8 cellular contexts compared by ENCODE assay signal in genomic region chr1:234925440-234926251, GRCh38.
DNase-seq lines count a peak whose midpoint lies in the region; ATAC-seq and TF ChIP-seq lines count a peak whose summit lies in the region.

No MANE protein-coding gene starts in this region.

- H3K4me1 ChIP-seq in IMR-90 (ENCODE audit: control insufficient read depth, insufficient read depth, low read length) (peaks cover 17% of the 10 kb centered on the region), sigmoid colon (peaks cover 0 to 19% (median 15%) of the 10 kb centered on the region in 4 donors)

- CTCF ChIA-PET in IMR-90 (lab: Yijun Ruan, JAX), result interaction anchor here (0.6 to 0.7 kb wide), 2 partner anchors 150 to 393 kb away, joined by 3 to 4 read pairs; no protein-coding TSS in a partner anchor

- no peak overlapping the region for H2AFZ ChIP-seq in IMR-90 (replicated peaks; ENCODE audit: low read length, poor library complexity)

- intact Hi-C loops in CD14-positive monocyte (cut with micrococcal nuclease) (no loop called here), IMR-90 (cut with micrococcal nuclease) (loop anchor here (1.0 to 5.0 kb wide), 4 partner anchors 37 to 313 kb away; partner anchors contain the start of gene IRF2BP2), sigmoid colon (cut with DNase I) (no loop called here)

- H3K4ac ChIP-seq in IMR-90 (ENCODE audit: low read depth, low read length), result peak overlapping the region; percentile 89

- H3K27me3 ChIP-seq in IMR-90 (ENCODE audit: control insufficient read depth, insufficient read depth, low read length), result no peaks in the 10 kb centered on the region
- no peaks in the 10 kb centered on the region for H3K27me3 ChIP-seq in sigmoid colon

- peak overlapping the region; percentile 72 for H2BK20ac ChIP-seq in IMR-90 (ENCODE audit: low read depth, low read length)

- H3K56ac ChIP-seq in IMR-90 (ENCODE audit: extremely low read depth, insufficient read depth, low read length), result no peak overlapping the region

- H3K9me3 ChIP-seq in IMR-90 (ENCODE audit: control insufficient read depth, insufficient read depth, low read length) (no peaks in the 10 kb centered on the region), sigmoid colon (no peaks in the 10 kb centered on the region)

- WGBS in IMR-90 (ENCODE audit: extremely low coverage in 2 of 2, insufficient read length in 1 of 2), 2 experiments, result 0% methylated on average over 1 of the region's 7 CpGs; no CpG with 5 or more reads in 1 of the 2 experiments
- WGBS in sigmoid colon, 2 donors, result 53 to 58% methylated on average over 7 of the region's 7 CpGs

- peak overlapping the region; percentile 86 for H2BK120ac ChIP-seq in IMR-90 (ENCODE audit: low read depth, low read length)

- peak overlapping the region; percentile 81 for H2BK5ac ChIP-seq in IMR-90 (ENCODE audit: low read depth, low read length, poor library complexity, severe bottlenecking)

- dilution Hi-C loops in IMR-90 (cut with HindIII; ENCODE audit: low sequenced_read_pairs, unreplicated experiment), result no loop called here

- no peak for TF ChIP-seq POLR2A in IMR-90 (IDR thresholded peaks at IDR 0.05; ENCODE audit: low read depth, low read length)
- no peak for TF ChIP-seq POLR2A in sigmoid colon (IDR thresholded peaks at IDR 0.05)

- peaks cover 0 to 6% (median 1%) of the 10 kb centered on the region in 3 donors for H3K27me3 Mint-ChIP-seq in CD14-positive monocyte (ENCODE audit: low read depth in 3 of 3)

- H3K27ac Mint-ChIP-seq in CD14-positive monocyte, result peak overlapping the region in 6 of 7 donors; percentile 46 to 87 (median 83)

- no peak for TF ChIP-seq CTCF in CD14-positive monocyte (IDR thresholded peaks at IDR 0.05)
- no peak for TF ChIP-seq CTCF in IMR-90 (conservative IDR thresholded peaks at IDR 0.05; ENCODE audit: low read depth, low read length)
- TF ChIP-seq CTCF in sigmoid colon (IDR thresholded peaks at IDR 0.05), result no peak

- no peaks in the 10 kb centered on the region for H3K79me1 ChIP-seq in IMR-90 (ENCODE audit: low read depth in 1 of 2, low read length in 2 of 2)

- H3K14ac ChIP-seq in IMR-90 (replicated peaks; ENCODE audit: low read depth, low read length), result peak overlapping the region; percentile 67

- in situ Hi-C loops in IMR-90 (cut with MboI; ENCODE audit: low sequenced_read_pairs), result no loop called here

- DNase-seq in CD14-positive monocyte (ENCODE audit: low spot score), result no peak
- peak; percentile 99 for DNase-seq in IMR-90
- peak; percentile 100 for DNase-seq in amniotic epithelial cell (ENCODE audit: low read depth)
- peak; percentile 87 for DNase-seq in hepatic stellate cell (ENCODE audit: low spot score)
- DNase-seq in sigmoid colon, result no peak
- no peak for DNase-seq in NCI-H69 (lab: John Stamatoyannopoulos, UW)

- H4K5ac ChIP-seq in IMR-90 (ENCODE audit: low read depth, low read length), result peak overlapping the region; percentile 34

- H4K8ac ChIP-seq in IMR-90 (ENCODE audit: low read depth in 2 of 2, low read length in 2 of 2), result peak overlapping the region; percentile 2 to 57; a peak in 3 of 4 replicates

- H3K4me1 Mint-ChIP-seq in CD14-positive monocyte, result peaks cover 56% of the 10 kb centered on the region

- H2BK15ac ChIP-seq in IMR-90 (ENCODE audit: low read depth, low read length), result peak overlapping the region; percentile 96; the same call in 2 of the 3 replicates

- H3K36me3 ChIP-seq in IMR-90 (ENCODE audit: control insufficient read depth, insufficient read depth, low read length) (no peaks in the 10 kb centered on the region), sigmoid colon (no peaks in the 10 kb centered on the region)

- H3K18ac ChIP-seq in IMR-90 (ENCODE audit: low read depth, low read length), result peak overlapping the region; percentile 27; the same call in 1 of the 2 replicates

- H4K91ac ChIP-seq in IMR-90 (ENCODE audit: insufficient read depth, low read depth, low read length), result peak overlapping the region; percentile 82

- H3K27ac ChIP-seq in IMR-90 (ENCODE audit: insufficient read depth, low read length) (peak overlapping the region; percentile 60), sigmoid colon (peak overlapping the region; percentile 6 to 67 (median 59))

- H2AK5ac ChIP-seq in IMR-90 (ENCODE audit: low read depth, low read length), result peak overlapping the region; percentile 99

- H3K4me3 ChIP-seq in IMR-90 (ENCODE audit: insufficient read depth, low read depth, low read length) (no peak overlapping the region), sigmoid colon (no peak overlapping the region)

- peak; percentile 48 for TF ChIP-seq RAD21 in IMR-90 (IDR thresholded peaks at IDR 0.05; ENCODE audit: low read length)

- no peaks in the 10 kb centered on the region for H4K20me1 ChIP-seq in IMR-90 (ENCODE audit: insufficient read depth, low read length)

- H3K23ac ChIP-seq in IMR-90 (ENCODE audit: low read depth, low read length), result 0 out of 2 replicates have a peak overlapping the region, but pooled peaks have one; percentile 21

- ATAC-seq in IMR-90 (ENCODE audit: low read depth), result peak; percentile 96
- ATAC-seq in HG03095 (IDR thresholded peaks at IDR 0.05; ENCODE audit: unreplicated experiment), result no peak
- ATAC-seq in GM21619 (IDR thresholded peaks at IDR 0.05; ENCODE audit: unreplicated experiment), result no peak

- POLR2A ChIA-PET in IMR-90 (lab: Charles Lee; ENCODE audit: unreplicated experiment), result interaction anchor here (0.6 to 1.6 kb wide), 3 partner anchors 202 to 1818 kb away, joined by 3 to 6 read pairs (median 5); no protein-coding TSS in a partner anchor

- H3K36me3 Mint-ChIP-seq in CD14-positive monocyte, result peaks cover 2 to 7% of the 10 kb centered on the region in 2 donors

- H3K9me3 Mint-ChIP-seq in CD14-positive monocyte, result peaks cover 0 to 2% (median 0%) of the 10 kb centered on the region in 7 donors

- no TSS peak for BruUV-seq in IMR-90 (replicated peaks; lab: Mats Ljungman, UMichigan)

- peaks cover 18% of the 10 kb centered on the region for H3K9me1 ChIP-seq in IMR-90 (ENCODE audit: insufficient read depth, low read length)

- H2AK9ac ChIP-seq in IMR-90 (replicated peaks; ENCODE audit: low read depth, low read length, poor library complexity), result no peak overlapping the region

- H3K4me3 Mint-ChIP-seq in CD14-positive monocyte, result peak overlapping the region in 1 of 2 donors; percentile 8

- peak overlapping the region; percentile 36 for H3K4me2 ChIP-seq in IMR-90 (ENCODE audit: low read depth, low read length)

- H3K9ac ChIP-seq in IMR-90 (ENCODE audit: low read depth, low read length), result no peak overlapping the region; the same call in 1 of the 2 replicates

- TF ChIP-seq EP300 in sigmoid colon (IDR thresholded peaks at IDR 0.05), result peak in 1 of 4 donors; percentile 86

TF ChIP-seq in IMR-90, 13 proteins besides CTCF, POLR2A, EP300 and RAD21:
- TF ChIP-seq FOS (IDR thresholded peaks at IDR 0.05; ENCODE audit: low read depth, low read length), result peak; percentile 90
- TF ChIP-seq USF2 (IDR thresholded peaks at IDR 0.05; ENCODE audit: low read depth, low read length), result no peak
- 0 out of 2 replicates have a peak, but pooled peaks have one; percentile 5 for TF ChIP-seq CEBPB (IDR thresholded peaks at IDR 0.05; ENCODE audit: low read depth, low read length)
- peak; percentile 95 for TF ChIP-seq MAFK (IDR thresholded peaks at IDR 0.05; ENCODE audit: low read depth, low read length)
- TF ChIP-seq BHLHE40 (IDR thresholded peaks at IDR 0.05; ENCODE audit: low read depth, low read length), result peak; percentile 83
- TF ChIP-seq MAZ (IDR thresholded peaks at IDR 0.05; ENCODE audit: borderline replicate concordance, low read depth, low read length), result peak; percentile 52; the same call in 1 of the 2 replicates
- TF ChIP-seq NFE2L2 (IDR thresholded peaks at IDR 0.05; ENCODE audit: low read depth, low read length), result peak; percentile 23; the same call in 1 of the 2 replicates
- peak; percentile 79 for TF ChIP-seq RCOR1 (IDR thresholded peaks at IDR 0.05; ENCODE audit: insufficient replicate concordance, low read length)
- no peak for TF ChIP-seq CHD1 (IDR thresholded peaks at IDR 0.05; ENCODE audit: low read depth, low read length)
- no peak for TF ChIP-seq MXI1 (IDR thresholded peaks at IDR 0.05; ENCODE audit: borderline replicate concordance, low read depth, low read length)
- TF ChIP-seq SMC3 (IDR thresholded peaks at IDR 0.05; ENCODE audit: low read depth, low read length), result peak; percentile 22
- TF ChIP-seq, protein P1, sequence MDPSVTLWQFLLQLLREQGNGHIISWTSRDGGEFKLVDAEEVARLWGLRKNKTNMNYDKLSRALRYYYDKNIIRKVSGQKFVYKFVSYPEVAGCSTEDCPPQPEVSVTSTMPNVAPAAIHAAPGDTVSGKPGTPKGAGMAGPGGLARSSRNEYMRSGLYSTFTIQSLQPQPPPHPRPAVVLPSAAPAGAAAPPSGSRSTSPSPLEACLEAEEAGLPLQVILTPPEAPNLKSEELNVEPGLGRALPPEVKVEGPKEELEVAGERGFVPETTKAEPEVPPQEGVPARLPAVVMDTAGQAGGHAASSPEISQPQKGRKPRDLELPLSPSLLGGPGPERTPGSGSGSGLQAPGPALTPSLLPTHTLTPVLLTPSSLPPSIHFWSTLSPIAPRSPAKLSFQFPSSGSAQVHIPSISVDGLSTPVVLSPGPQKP (IDR thresholded peaks at IDR 0.05; ENCODE audit: borderline replicate concordance, low read depth, low read length), result no peak
- no peak for TF ChIP-seq RFX5 (IDR thresholded peaks at IDR 0.05; ENCODE audit: low read depth, low read length)

Comparison
In these comparisons a context has a peak if more than half of its experiments do, and no peak if none do; other contexts are left out.
1. DNase-seq: peak in IMR-90 (single experiment), amniotic epithelial cell (single experiment) and hepatic stellate cell (single experiment); none in CD14-positive monocyte (single experiment), sigmoid colon (single experiment) and NCI-H69 (single experiment).